ENCODE assay signal across 8 cellular contexts in the genomic region with DNA sequence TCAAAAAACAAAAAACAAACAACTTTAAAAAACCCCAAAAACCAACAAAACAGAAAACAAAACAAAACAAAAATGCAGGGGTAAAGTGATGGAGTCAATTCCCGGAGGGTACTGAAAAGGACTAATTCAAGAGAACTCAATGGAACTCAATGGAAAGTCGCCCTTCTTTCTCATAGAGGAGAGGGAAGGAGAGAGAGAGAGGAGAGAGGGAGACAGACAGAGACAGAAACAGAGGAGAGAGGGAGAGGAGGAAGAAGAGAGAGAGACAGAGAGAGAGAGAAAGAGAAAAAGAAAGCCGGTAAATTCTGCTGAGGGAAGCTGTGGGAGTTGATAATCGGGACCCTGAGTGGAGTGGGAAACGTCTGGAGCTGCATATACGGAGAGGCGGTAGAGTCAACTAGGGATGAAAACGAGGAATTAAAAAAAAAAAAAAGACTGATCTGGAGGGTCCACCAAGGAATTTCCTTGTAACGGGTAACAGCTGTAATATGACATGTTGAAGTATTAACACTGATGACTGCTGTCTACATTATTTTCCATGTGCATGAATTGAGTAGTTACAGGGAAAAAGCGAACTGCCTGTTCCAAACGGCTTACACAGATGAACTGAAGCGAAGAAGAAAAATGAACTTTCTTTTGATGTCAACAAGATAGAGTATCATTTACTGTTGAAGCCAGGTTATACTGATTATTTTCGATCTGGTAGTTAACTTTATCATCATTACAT. TPM values are rescaled to one million over a fixed set of nuclear protein-coding genes. Genes with fewer than 3 reads are reported as not detected.
A peak's percentile ranks its signal among the peaks of the same experiment; 100 is the strongest.
DNase-seq lines count a peak whose midpoint lies in the region; ATAC-seq and TF ChIP-seq lines count a peak whose summit lies in the region.

No MANE protein-coding gene starts in this region.

- H3K4me1 ChIP-seq in GM23338 (ENCODE audit: insufficient read depth): peaks cover 7% of the 10 kb centered on the region; the same call in 1 of the 2 replicates
- H3K4me1 ChIP-seq in right atrium auricular region: peaks cover 0 to 34% of the 10 kb centered on the region in 2 donors
- peaks cover 12% of the 10 kb centered on the region for H3K4me1 ChIP-seq in smooth muscle cell (ENCODE audit: low read depth)

- H2AFZ ChIP-seq in GM23338 (peak overlapping the region; percentile 67; the same call in 1 of the 2 replicates), smooth muscle cell (ENCODE audit: low read depth) (peak overlapping the region; percentile 79)

- H3K9me3 ChIP-seq in SK-N-MC (ENCODE audit: low read depth, low read length) (no peaks in the 10 kb centered on the region), right atrium auricular region (no peaks in the 10 kb centered on the region), smooth muscle cell (replicated peaks; ENCODE audit: low read depth) (no peaks in the 10 kb centered on the region)

- H3K27ac ChIP-seq in GM23338 (ENCODE audit: low read depth): peak overlapping the region; percentile 78
- H3K27ac ChIP-seq in SK-N-MC: peak overlapping the region; percentile 89
- H3K27ac ChIP-seq in right atrium auricular region: peak overlapping the region; percentile 88 to 95
- peak overlapping the region; percentile 72 for H3K27ac ChIP-seq in smooth muscle cell (ENCODE audit: low read depth)

- H3K27me3 Mint-ChIP-seq in GM23338 (ENCODE audit: insufficient read depth, low read depth, poor library complexity) (peaks cover 4% of the 10 kb centered on the region), osteocyte (ENCODE audit: unreplicated experiment) (peaks cover 2% of the 10 kb centered on the region)
- H3K27me3 Mint-ChIP-seq in effector memory CD8-positive, alpha-beta T cell: no peaks in the 10 kb centered on the region

- H3K27ac Mint-ChIP-seq in GM23338 (no peak overlapping the region), osteocyte (ENCODE audit: unreplicated experiment) (no peak overlapping the region)
- H3K27ac Mint-ChIP-seq in effector memory CD8-positive, alpha-beta T cell: no peak overlapping the region

- WGBS in smooth muscle cell (ENCODE audit: low lambda C conversion rate): 6% methylated on average over 13 of the region's 13 CpGs

- peaks cover 10% of the 10 kb centered on the region; the same call in 2 of the 3 replicates for H3K4me1 Mint-ChIP-seq in GM23338
- peaks cover 9 to 12% of the 10 kb centered on the region in 2 donors for H3K4me1 Mint-ChIP-seq in effector memory CD8-positive, alpha-beta T cell (ENCODE audit: low read depth in 2 of 2)
- peaks cover 10% of the 10 kb centered on the region for H3K4me1 Mint-ChIP-seq in osteocyte (ENCODE audit: unreplicated experiment)

- no peak for ATAC-seq in GM23338
- ATAC-seq in effector memory CD8-positive, alpha-beta T cell (replicated peaks): no peak
- ATAC-seq in GM19351 (IDR thresholded peaks at IDR 0.05; ENCODE audit: unreplicated experiment): no peak

- H3K27me3 ChIP-seq in GM23338 (ENCODE audit: insufficient read depth) (no peaks in the 10 kb centered on the region), right atrium auricular region (no peaks in the 10 kb centered on the region), smooth muscle cell (ENCODE audit: low read depth) (no peaks in the 10 kb centered on the region)

- H3K9ac ChIP-seq in SK-N-MC (ENCODE audit: insufficient read length) (peak overlapping the region; percentile 91), smooth muscle cell (ENCODE audit: low read depth) (peak overlapping the region; percentile 73)

- H3K36me3 ChIP-seq in GM23338 (ENCODE audit: insufficient read depth) (no peaks in the 10 kb centered on the region), SK-N-MC (ENCODE audit: insufficient read depth, low read length) (no peaks in the 10 kb centered on the region), right atrium auricular region (no peaks in the 10 kb centered on the region), smooth muscle cell (ENCODE audit: low read depth) (no peaks in the 10 kb centered on the region)

- H3F3A ChIP-seq in GM23338 (replicated peaks; ENCODE audit: low read depth) (peaks cover 12% of the 10 kb centered on the region), smooth muscle cell (ENCODE audit: low read depth) (peaks cover 3% of the 10 kb centered on the region)

- H3K9me3 Mint-ChIP-seq in GM23338 (no peaks in the 10 kb centered on the region), osteocyte (ENCODE audit: unreplicated experiment) (no peaks in the 10 kb centered on the region)
- H3K9me3 Mint-ChIP-seq in effector memory CD8-positive, alpha-beta T cell: no peaks in the 10 kb centered on the region

- H3K4me2 ChIP-seq in GM23338 (peak overlapping the region; percentile 89), smooth muscle cell (peak overlapping the region; percentile 92)

- H4K20me1 ChIP-seq in GM23338 (replicated peaks; ENCODE audit: insufficient read depth) (no peaks in the 10 kb centered on the region; the same call in 1 of the 2 replicates), smooth muscle cell (ENCODE audit: low read depth) (no peaks in the 10 kb centered on the region)

- H3K9me2 ChIP-seq in GM23338 (ENCODE audit: insufficient read depth): no peaks in the 10 kb centered on the region

- H3K36me3 Mint-ChIP-seq in GM23338 (ENCODE audit: low read depth): no peaks in the 10 kb centered on the region
- peaks cover 5% of the 10 kb centered on the region for H3K36me3 Mint-ChIP-seq in effector memory CD8-positive, alpha-beta T cell (ENCODE audit: insufficient read depth)
- no peaks in the 10 kb centered on the region for H3K36me3 Mint-ChIP-seq in osteocyte (ENCODE audit: unreplicated experiment)

- TF ChIP-seq CTCF in GM23338 (conservative IDR thresholded peaks at IDR 0.05; ENCODE audit: low read depth in 2 of 2) (no peak), right atrium auricular region (IDR thresholded peaks at IDR 0.05) (no peak), smooth muscle cell (IDR thresholded peaks at IDR 0.05; ENCODE audit: borderline replicate concordance, insufficient read depth, poor library complexity, severe bottlenecking) (no peak), osteocyte (IDR thresholded peaks at IDR 0.05) (no peak)

- H3K4me3 Mint-ChIP-seq in GM23338 (no peak overlapping the region), osteocyte (ENCODE audit: unreplicated experiment) (no peak overlapping the region)
- H3K4me3 Mint-ChIP-seq in effector memory CD8-positive, alpha-beta T cell: no peak overlapping the region

- H3K4me3 ChIP-seq in GM23338: peak overlapping the region; percentile 61
- H3K4me3 ChIP-seq in SK-N-MC: peak overlapping the region; percentile 89
- H3K4me3 ChIP-seq in right atrium auricular region: peak overlapping the region; percentile 47 to 52
- H3K4me3 ChIP-seq in smooth muscle cell: peak overlapping the region; percentile 58

- peaks cover 20% of the 10 kb centered on the region for H3K79me2 ChIP-seq in GM23338 (replicated peaks; ENCODE audit: insufficient read depth)
- no peaks in the 10 kb centered on the region for H3K79me2 ChIP-seq in smooth muscle cell (ENCODE audit: low read depth)

- DNase-seq in GM23338 (ENCODE audit: low spot score) (peak; percentile 40), SK-N-MC (ENCODE audit: low read depth, low spot score) (no peak), right atrium auricular region (ENCODE audit: low spot score) (no peak), smooth muscle cell (lab: John Stamatoyannopoulos, UW; ENCODE audit: unreplicated experiment) (no peak), GDM1 (lab: John Stamatoyannopoulos, UW) (no peak), osteocyte (ENCODE audit: extremely low spot score, unreplicated experiment) (no peak)
- no peak for DNase-seq in effector memory CD8-positive, alpha-beta T cell

TF ChIP-seq in GM23338, 12 proteins besides CTCF, POLR2A, EP300 and RAD21 (continues in another document):
- TF ChIP-seq ZNF114 (CRISPR knock-in tag; IDR thresholded peaks at IDR 0.05) (no peak), CREB1 (CRISPR knock-in tag; IDR thresholded peaks at IDR 0.05; ENCODE audit: low read depth) (no peak), STAT1 (IDR thresholded peaks at IDR 0.05; ENCODE audit: unreplicated experiment) (no peak), JUNB (IDR thresholded peaks at IDR 0.05; ENCODE audit: unreplicated experiment) (no peak), POLR2AphosphoS5 (IDR thresholded peaks at IDR 0.05; ENCODE audit: low read depth) (no peak)

RNA-seq across cellular contexts. Expression of a gene that starts 1.0 kb away (rescaled TPM):
- total RNA-seq in GM23338 (2014; rRNA removed; shearing (Covaris generic)): 0.90 and 3.7 TPM in 2 replicates
- polyA plus RNA-seq in GM23338 (2016; fragmentation: Nextera tagmentation; extraction: Ambion mirVana): 2.8 and 3.7 TPM in 2 replicates
- 10 to 100 TPM in 1 of 2 donors, 1 to 10 TPM in 1; 4.8 to 10.5 TPM for total RNA-seq in right atrium auricular region
- 0.18 and 0.31 TPM in 2 replicates for total RNA-seq in smooth muscle cell
- polyA plus RNA-seq in smooth muscle cell: 0.53 and 2.6 TPM in 2 replicates
- total RNA-seq in osteocyte: 0.08 and 1.0 TPM in 2 replicates

RNA-seq across cellular contexts. Expression of a gene that starts 4.6 kb away (rescaled TPM):
- total RNA-seq in GM23338 (2014; rRNA removed; shearing (Covaris generic)): 18.4 and 23.0 TPM in 2 replicates
- 91.5 and 104 TPM in 2 replicates for polyA plus RNA-seq in GM23338 (2016; fragmentation: Nextera tagmentation; extraction: Ambion mirVana)
- 10 to 100 TPM; 11.0 to 19.5 TPM for total RNA-seq in right atrium auricular region
- total RNA-seq in smooth muscle cell: 6.9 and 12.2 TPM in 2 replicates
- polyA plus RNA-seq in smooth muscle cell: 14.9 and 17.3 TPM in 2 replicates
- total RNA-seq in osteocyte: 8.8 and 10.4 TPM in 2 replicates

RNA-seq across cellular contexts. Expression of a gene that starts 17.2 kb away (rescaled TPM):
- 14.7 and 14.8 TPM in 2 replicates for total RNA-seq in GM23338 (2014; rRNA removed; shearing (Covaris generic))
- polyA plus RNA-seq in GM23338 (2016; fragmentation: Nextera tagmentation; extraction: Ambion mirVana) (8.6 and 10.7 TPM in 2 replicates), smooth muscle cell (9.6 and 11.5 TPM in 2 replicates)
- total RNA-seq in right atrium auricular region (10 to 100 TPM; 16.1 to 19.1 TPM), smooth muscle cell (18.9 and 23.5 TPM in 2 replicates), osteocyte (21.8 and 22.9 TPM in 2 replicates)

RNA-seq across cellular contexts. Expression of a gene that starts 58.4 kb away (rescaled TPM):
- total RNA-seq in GM23338 (2014; rRNA removed; shearing (Covaris generic)): 31.1 and 37.3 TPM in 2 replicates
- polyA plus RNA-seq in GM23338 (2016; fragmentation: Nextera tagmentation; extraction: Ambion mirVana) (13.9 and 16.3 TPM in 2 replicates), smooth muscle cell (10.5 and 12.4 TPM in 2 replicates)
- total RNA-seq in right atrium auricular region (10 to 100 TPM; 45.7 to 49.2 TPM), smooth muscle cell (17.8 and 34.4 TPM in 2 replicates), osteocyte (116 and 117 TPM in 2 replicates)
